1 cellular context compared by ENCODE assay signal in genomic region chr9:101574773-101575333, GRCh38.
TF ChIP-seq lines count a peak whose summit lies in the region.

No MANE protein-coding gene starts in this region.

TF ChIP-seq in HepG2, 621 proteins besides CTCF, POLR2A, EP300 and RAD21 (continued from another document):
- TF ChIP-seq ZBTB25 (CRISPR knock-in tag; IDR thresholded peaks at IDR 0.05) (no peak), KLF6 (CRISPR knock-in tag; IDR thresholded peaks at IDR 0.05) (no peak), ELF1 (CRISPR knock-in tag; IDR thresholded peaks at IDR 0.05) (no peak), GATA4 (IDR thresholded peaks at IDR 0.05; ENCODE audit: borderline replicate concordance, low read depth) (no peak), RBM22 (optimal IDR thresholded peaks at IDR 0.05; ENCODE audit: low read length) (no peak), BCLAF1 (IDR thresholded peaks at IDR 0.05) (no peak), TGIF2 (CRISPR knock-in tag; IDR thresholded peaks at IDR 0.05) (no peak), ZNF18 (CRISPR knock-in tag; IDR thresholded peaks at IDR 0.05; ENCODE audit: insufficient replicate concordance) (no peak), SNAPC5 (CRISPR knock-in tag; IDR thresholded peaks at IDR 0.05; ENCODE audit: borderline replicate concordance) (no peak), POGZ (CRISPR knock-in tag; IDR thresholded peaks at IDR 0.05) (no peak), RBFOX2 (IDR thresholded peaks at IDR 0.05; ENCODE audit: low read depth, low read length) (no peak)
